In genomic region chr5:16467363-16468219, GRCh38 we compare ENCODE assay signal across 8 cellular contexts. TPM values are rescaled to one million over a fixed set of nuclear protein-coding genes. Genes with fewer than 3 reads are reported as not detected.
A peak's percentile ranks its signal among the peaks of the same experiment; 100 is the strongest.
DNase-seq lines count a peak whose midpoint lies in the region; ATAC-seq and TF ChIP-seq lines count a peak whose summit lies in the region.

No MANE protein-coding gene starts in this region.

- peaks cover 6 to 24% (median 8%) of the 10 kb centered on the region in 3 experiments for H3K36me3 ChIP-seq in naive thymus-derived CD4-positive, alpha-beta T cell (ENCODE audit: control insufficient read depth in 2 of 3, insufficient read depth in 3 of 3, low read length in 3 of 3)

- H3K4me3 ChIP-seq in naive thymus-derived CD4-positive, alpha-beta T cell (ENCODE audit: low read length), result no peak overlapping the region
- no peak overlapping the region for H3K4me3 ChIP-seq in lower leg skin (ENCODE audit: low read depth, poor library complexity, severe bottlenecking)

- intact Hi-C loops in naive thymus-derived CD4-positive, alpha-beta T cell (cut with micrococcal nuclease), result loop anchor here (5.0 to 10.0 kb wide), 5 partner anchors 85 to 1873 kb away; partner anchors contain the start of genes ANKH (in 2 of the 2), MYO10 (in 1 of the 2) and OTULIN (in 1 of the 2)
- intact Hi-C loops in lower leg skin (cut with DNase I; ENCODE audit: low total_unique reads), result no loop called here

- no peaks in the 10 kb centered on the region for H3K27me3 ChIP-seq in naive thymus-derived CD4-positive, alpha-beta T cell (ENCODE audit: control insufficient read depth in 2 of 2, insufficient read depth in 2 of 2, low read length in 2 of 2)

- TF ChIP-seq POLR2A in GM15510 (IDR thresholded peaks at IDR 0.05; ENCODE audit: borderline replicate concordance, extremely low read depth, insufficient read length), result peak; percentile 18
- no peak for TF ChIP-seq POLR2A in lower leg skin (IDR thresholded peaks at IDR 0.05)

- H3K4me3 Mint-ChIP-seq in IgD-negative memory B cell (peak overlapping the region; percentile 81 to 100 (median 97)), brain (peak overlapping the region; percentile 96 to 98 (median 97))
- peak overlapping the region; percentile 86 to 100 (median 97) for H3K4me3 Mint-ChIP-seq in naive thymus-derived CD4-positive, alpha-beta T cell

- H3K4me1 Mint-ChIP-seq in IgD-negative memory B cell (peaks cover 45 to 55% (median 55%) of the 10 kb centered on the region in 3 donors), brain (peaks cover 82% of the 10 kb centered on the region)
- peaks cover 48 to 92% (median 69%) of the 10 kb centered on the region in 7 donors for H3K4me1 Mint-ChIP-seq in naive thymus-derived CD4-positive, alpha-beta T cell

- 45 to 59% methylated on average over 3 of the region's 3 CpGs for WGBS in lower leg skin, 2 donors

- peak overlapping the region; percentile 87 for H3K27ac ChIP-seq in naive thymus-derived CD4-positive, alpha-beta T cell (ENCODE audit: low read depth, low read length)

- H3K9me3 Mint-ChIP-seq in IgD-negative memory B cell (no peaks in the 10 kb centered on the region), brain (no peaks in the 10 kb centered on the region)
- no peaks in the 10 kb centered on the region for H3K9me3 Mint-ChIP-seq in naive thymus-derived CD4-positive, alpha-beta T cell

- TF ChIP-seq CTCF in brain (conservative IDR thresholded peaks at IDR 0.05), result no peak
- no peak for TF ChIP-seq CTCF in lower leg skin (IDR thresholded peaks at IDR 0.05)

- no peaks in the 10 kb centered on the region for H3K9me3 ChIP-seq in naive thymus-derived CD4-positive, alpha-beta T cell (ENCODE audit: control insufficient read depth in 2 of 3, low read length in 3 of 3)

- DNase-seq in naive thymus-derived CD4-positive, alpha-beta T cell, result no peak
- DNase-seq in NCI-H2171 (lab: John Stamatoyannopoulos, UW) (no peak), NCI-H2196 treated with DMSO at 0.1 percent for 48 hours (lab: John Stamatoyannopoulos, UW; ENCODE audit: unreplicated experiment) (no peak), lower leg skin (ENCODE audit: low spot score in 2 of 2) (no peak)

- no peaks in the 10 kb centered on the region for H3K27me3 Mint-ChIP-seq in IgD-negative memory B cell
- H3K27me3 Mint-ChIP-seq in brain, result peaks cover 16% of the 10 kb centered on the region
- no peaks in the 10 kb centered on the region for H3K27me3 Mint-ChIP-seq in naive thymus-derived CD4-positive, alpha-beta T cell

- H3K4me1 ChIP-seq in naive thymus-derived CD4-positive, alpha-beta T cell (ENCODE audit: control insufficient read depth in 2 of 2, insufficient read depth in 2 of 2, low read length in 2 of 2), result peaks cover 35 to 39% of the 10 kb centered on the region in 2 donors

- CTCF ChIA-PET in naive thymus-derived CD4-positive, alpha-beta T cell (lab: Charles Lee), result interaction anchor here (0.9 kb wide), 1 partner anchor 23 kb away, joined by 3 read pairs; no protein-coding TSS in a partner anchor

- ATAC-seq in GM21723 (IDR thresholded peaks at IDR 0.05; ENCODE audit: unreplicated experiment), result peak; percentile 61
- no peak for ATAC-seq in naive thymus-derived CD4-positive, alpha-beta T cell

- POLR2A ChIA-PET in naive thymus-derived CD4-positive, alpha-beta T cell (lab: Charles Lee), result interaction anchor here (1.3 to 2.8 kb wide), 3 partner anchors 11 to 163 kb away, joined by 6 to 8 read pairs (median 7); partner anchors contain the start of gene RETREG1

- H3K36me3 Mint-ChIP-seq in IgD-negative memory B cell (peaks cover 4% of the 10 kb centered on the region), brain (peaks cover 28% of the 10 kb centered on the region)
- H3K36me3 Mint-ChIP-seq in naive thymus-derived CD4-positive, alpha-beta T cell, result peaks cover 0 to 24% (median 14%) of the 10 kb centered on the region in 5 donors

- H3K27ac Mint-ChIP-seq in IgD-negative memory B cell (peak overlapping the region; percentile 48 to 98 (median 85)), brain (peak overlapping the region; percentile 56 to 96 (median 67))
- peak overlapping the region; percentile 74 to 99 (median 97) for H3K27ac Mint-ChIP-seq in naive thymus-derived CD4-positive, alpha-beta T cell

RNA-seq across cellular contexts. Expression of gene ZNF622, which starts 2.0 kb away (rescaled TPM):
- polyA plus RNA-seq in IgD-negative memory B cell (63.7 TPM), brain (ENCODE audit: insufficient read depth, low read depth, low replicate concordance) (33.8 TPM)
- 10 to 100 TPM; 31.8 to 40.7 (median 36.0) TPM for total RNA-seq in naive thymus-derived CD4-positive, alpha-beta T cell
- 10 to 100 TPM; 59.0 to 78.7 TPM for polyA plus RNA-seq in naive thymus-derived CD4-positive, alpha-beta T cell
- 10 to 100 TPM; 25.8 to 36.1 (median 30.0) TPM for total RNA-seq in lower leg skin
